Comparison of ENCODE assay signal across 26 cellular contexts in the genomic region with DNA sequence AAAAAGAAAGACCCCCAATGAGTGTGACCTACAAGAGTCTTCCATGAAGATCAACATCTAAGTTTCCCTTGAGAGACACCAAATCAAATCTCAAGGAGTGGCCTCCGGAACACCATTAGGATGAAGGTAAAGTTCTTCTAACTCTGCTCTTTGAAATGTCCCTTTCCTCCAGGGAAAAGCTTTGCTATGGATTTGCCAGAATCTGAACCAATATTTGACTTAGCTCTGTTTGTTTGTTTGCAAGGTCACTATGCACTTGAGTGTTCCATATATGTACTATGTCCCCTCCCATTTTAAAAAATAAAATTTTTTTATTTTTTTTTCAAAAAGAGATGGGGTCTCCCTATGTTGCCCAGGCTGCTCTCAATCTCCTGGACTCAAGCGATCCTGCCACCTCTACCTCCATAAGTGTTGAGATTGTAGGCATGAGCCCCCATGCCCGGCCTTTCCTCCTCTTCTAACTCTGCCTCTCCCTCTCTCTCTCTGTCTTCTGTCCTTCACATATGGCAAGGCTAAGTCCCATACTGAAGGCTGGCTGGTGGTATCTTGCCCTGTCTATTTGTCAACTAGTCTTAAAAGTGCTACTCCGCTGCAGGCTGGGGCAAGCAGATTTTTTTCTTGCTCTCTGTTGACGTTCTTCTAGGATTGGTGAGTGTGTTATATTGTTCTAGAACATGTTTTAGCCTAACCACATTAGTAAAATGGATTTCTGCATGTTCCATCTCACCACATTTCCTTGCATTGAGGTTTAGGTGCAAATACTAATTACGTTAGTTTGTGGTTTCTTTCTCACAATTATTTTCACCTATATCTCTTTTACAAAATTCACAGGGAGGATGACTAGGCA.
DNase-seq lines count a peak whose midpoint lies in the region; ATAC-seq and TF ChIP-seq lines count a peak whose summit lies in the region.
"Had no signal": no experiment of that assay in that cellular context is flagged by ENCODE, and none has a peak within 500 bp of the region (broad histone marks: within the 10 kb centered on the region; RNA-seq: fewer than 3 reads in every experiment).

No MANE protein-coding gene starts in this region.

- H3K4me3 Mint-ChIP-seq in activated T-helper 2 cell treated with anti-CD3 and anti-CD28 coated beads, Interferon-gamma antibody, Interleukin-2, Interleukin-4, amounts not matched to agents 10 μg/mL and 5 μg/mL and 100 μg/mL, durations not matched to agents 14 hours and 24 hours and 36 hours (ENCODE audit: low read depth): no peak overlapping the region
- H3K4me3 Mint-ChIP-seq: B cell; CD8-positive, alpha-beta T cell; IgD-negative memory B cell had no signal

- H3K36me3 ChIP-seq in mammary epithelial cell (ENCODE audit: insufficient read depth, low read length): no peaks in the 10 kb centered on the region
- H3K36me3 ChIP-seq in breast epithelium: no peaks in the 10 kb centered on the region
- no peaks in the 10 kb centered on the region for H3K36me3 ChIP-seq in esophagus muscularis mucosa
- H3K36me3 ChIP-seq: SJCRH30 had no signal

- H3K4me1 ChIP-seq in mammary epithelial cell (ENCODE audit: insufficient read depth, low read length) (no peaks in the 10 kb centered on the region), breast epithelium (no peaks in the 10 kb centered on the region), esophagus muscularis mucosa (no peaks in the 10 kb centered on the region)
- H3K4me1 ChIP-seq: SJCRH30 had no signal

- H3K9me3 Mint-ChIP-seq in activated T-helper 2 cell treated with anti-CD3 and anti-CD28 coated beads, Interferon-gamma antibody, Interleukin-2, Interleukin-4, amounts not matched to agents 10 μg/mL and 5 μg/mL and 100 μg/mL, durations not matched to agents 14 hours and 24 hours and 36 hours: no peaks in the 10 kb centered on the region
- H3K9me3 Mint-ChIP-seq: CD8-positive, alpha-beta T cell; IgD-negative memory B cell had no signal

- H3K27me3 ChIP-seq in mammary epithelial cell (ENCODE audit: insufficient read depth, low read length) (no peaks in the 10 kb centered on the region), breast epithelium (no peaks in the 10 kb centered on the region), esophagus muscularis mucosa (no peaks in the 10 kb centered on the region)
- H3K27me3 ChIP-seq: SJCRH30 had no signal

- intact Hi-C loops in mammary epithelial cell (cut with micrococcal nuclease): no loop called here
- intact Hi-C loops in breast epithelium (cut with DNase I; ENCODE audit: low total_unique reads): no loop called here
- intact Hi-C loops in activated T-helper 2 cell treated with anti-CD3 and anti-CD28 coated beads, Interferon-gamma antibody, Interleukin-2, Interleukin-4, amounts not matched to agents 10 μg/mL and 5 μg/mL and 100 μg/mL, durations not matched to agents 14 hours and 24 hours and 36 hours (cut with micrococcal nuclease): loop anchor here (1.0 kb wide), 1 partner anchor 9 kb away; no protein-coding TSS in a partner anchor
- intact Hi-C loops in esophagus muscularis mucosa (cut with DNase I): no loop called here
- intact Hi-C loops in head of caudate nucleus (cut with DNase I): no loop called here

- H3K4me3 ChIP-seq in mammary epithelial cell (replicated peaks in 1 of 3; ENCODE audit: insufficient read depth in 1 of 3, low read depth in 2 of 3, low read length in 3 of 3) (no peak overlapping the region), breast epithelium (no peak overlapping the region), esophagus muscularis mucosa (no peak overlapping the region)
- H3K4me3 ChIP-seq: SJCRH30 had no signal

- BruUV-seq in mammary epithelial cell (replicated peaks; lab: Mats Ljungman, UMichigan): no TSS peak

- in situ Hi-C loops in mammary epithelial cell (cut with MboI; ENCODE audit: low sequenced_read_pairs in 2 of 2): no loop called here

- no peak overlapping the region for H3K4me2 ChIP-seq in mammary epithelial cell (ENCODE audit: insufficient read depth, low read depth, low read length)

- TF ChIP-seq CTCF in mammary epithelial cell (conservative IDR thresholded peaks at IDR 0.05 in 1 of 2, IDR thresholded peaks at IDR 0.05 in 1 of 2; ENCODE audit: extremely low read depth in 1 of 2, insufficient read depth in 1 of 2, low read depth in 1 of 2, low read length in 2 of 2) (no peak), breast epithelium (IDR thresholded peaks at IDR 0.05) (no peak), esophagus muscularis mucosa (IDR thresholded peaks at IDR 0.05) (no peak)

- no peak for TF ChIP-seq EP300 in esophagus muscularis mucosa (IDR thresholded peaks at IDR 0.05)

- peak overlapping the region; percentile 24 for H3K27ac Mint-ChIP-seq in activated T-helper 2 cell treated with anti-CD3 and anti-CD28 coated beads, Interferon-gamma antibody, Interleukin-2, Interleukin-4, amounts not matched to agents 10 μg/mL and 5 μg/mL and 100 μg/mL, durations not matched to agents 14 hours and 24 hours and 36 hours
- H3K27ac Mint-ChIP-seq: B cell; CD8-positive, alpha-beta T cell; IgD-negative memory B cell had no signal

- peaks cover 11% of the 10 kb centered on the region for H3K4me1 Mint-ChIP-seq in activated T-helper 2 cell treated with anti-CD3 and anti-CD28 coated beads, Interferon-gamma antibody, Interleukin-2, Interleukin-4, amounts not matched to agents 10 μg/mL and 5 μg/mL and 100 μg/mL, durations not matched to agents 14 hours and 24 hours and 36 hours (ENCODE audit: low read depth)
- H3K4me1 Mint-ChIP-seq: B cell, IgD-negative memory B cell had no signal

- no peak for TF ChIP-seq POLR2A in breast epithelium (IDR thresholded peaks at IDR 0.05)
- no peak for TF ChIP-seq POLR2A in esophagus muscularis mucosa (IDR thresholded peaks at IDR 0.05; ENCODE audit: low read depth)

- H4K20me1 ChIP-seq in mammary epithelial cell (ENCODE audit: insufficient read depth, low read length): no peaks in the 10 kb centered on the region

- CTCF ChIA-PET in mammary epithelial cell (lab: Charles Lee; ENCODE audit: low non-redundant PET): no interaction called here

- dilution Hi-C loops in mammary epithelial cell (cut with HindIII; ENCODE audit: low sequenced_read_pairs): no loop called here

- no peak overlapping the region for H2AFZ ChIP-seq in mammary epithelial cell (ENCODE audit: low read depth, low read length)

- no peak for ATAC-seq in HG03520 (IDR thresholded peaks at IDR 0.05; ENCODE audit: unreplicated experiment)
- ATAC-seq: CD8-positive, alpha-beta T cell; PC-3; Right ventricle myocardium inferior; SK-N-SH treated with all-trans-retinoic acid at 6 μM for 48 hours had no signal

- H3K27ac ChIP-seq in mammary epithelial cell (ENCODE audit: insufficient read depth, low read depth, low read length) (no peak overlapping the region), breast epithelium (no peak overlapping the region), esophagus muscularis mucosa (replicated peaks in 1 of 4) (no peak overlapping the region)
- H3K27ac ChIP-seq: C4-2B, SJCRH30 had no signal

- H3K9me3 ChIP-seq in mammary epithelial cell (replicated peaks; ENCODE audit: insufficient read depth, low read length): no peaks in the 10 kb centered on the region
- no peaks in the 10 kb centered on the region for H3K9me3 ChIP-seq in breast epithelium
- H3K9me3 ChIP-seq in esophagus muscularis mucosa: no peaks in the 10 kb centered on the region
- H3K9me3 ChIP-seq: SJCRH30 had no signal

- no peaks in the 10 kb centered on the region for H3K79me2 ChIP-seq in mammary epithelial cell (ENCODE audit: insufficient read depth, low read length)

- no peak overlapping the region for H3K9ac ChIP-seq in mammary epithelial cell (ENCODE audit: insufficient read depth, low read length)

- H3K36me3 Mint-ChIP-seq in activated T-helper 2 cell treated with anti-CD3 and anti-CD28 coated beads, Interferon-gamma antibody, Interleukin-2, Interleukin-4, amounts not matched to agents 10 μg/mL and 5 μg/mL and 100 μg/mL, durations not matched to agents 14 hours and 24 hours and 36 hours (ENCODE audit: low read depth): no peaks in the 10 kb centered on the region
- H3K36me3 Mint-ChIP-seq: CD8-positive, alpha-beta T cell; IgD-negative memory B cell had no signal

- DNase-seq in mammary epithelial cell (peak; percentile 69), breast epithelium (ENCODE audit: low spot score in 2 of 2) (no peak), esophagus muscularis mucosa (ENCODE audit: extremely low spot score) (peak; percentile 79), NCI-H1694 treated with DMSO at 0.1 percent for 48 hours (lab: John Stamatoyannopoulos, UW) (no peak), head of caudate nucleus (no peak)
- DNase-seq in activated T-helper 2 cell treated with anti-CD3 and anti-CD28 coated beads, Interferon-gamma antibody, Interleukin-2, Interleukin-4, amounts not matched to agents 10 μg/mL and 5 μg/mL and 100 μg/mL, durations not matched to agents 14 hours and 24 hours and 36 hours (ENCODE audit: low spot score): no peak
- DNase-seq: CD8-positive, alpha-beta T cell; DMS 273 treated with DMSO at 0.1 percent for 48 hours; DND-41; HCEC 1CT; Karpas-422; NCI-H1092 treated with DMSO at 0.1 percent for 48 hours; NCI-H1436; NCI-H1930; NCI-H2107; NCI-H524; NCI-H82; NK-92 treated with Interleukin-12 subunit alpha and Interleukin-12 subunit beta, amount 100 ng/mL, for 24 hours; PC-3; SJCRH30 had no signal

- H3K27me3 Mint-ChIP-seq in activated T-helper 2 cell treated with anti-CD3 and anti-CD28 coated beads, Interferon-gamma antibody, Interleukin-2, Interleukin-4, amounts not matched to agents 10 μg/mL and 5 μg/mL and 100 μg/mL, durations not matched to agents 14 hours and 24 hours and 36 hours (ENCODE audit: low read depth): peaks cover 5% of the 10 kb centered on the region

- 61% methylated on average over 5 of the region's 6 CpGs for WGBS in mammary epithelial cell (ENCODE audit: low coverage, missing lambda C conversion rate)
- WGBS in esophagus muscularis mucosa: 86% methylated on average over 6 of the region's 6 CpGs

Comparison
In these comparisons a context has a peak if more than half of its experiments do, and no peak if none do; other contexts are left out.
1. DNase-seq: peak in mammary epithelial cell (single experiment) and esophagus muscularis mucosa (single experiment); none in breast epithelium (0 of 2), activated T-helper 2 cell treated with anti-CD3 and anti-CD28 coated beads, Interferon-gamma antibody, Interleukin-2, Interleukin-4, amounts not matched to agents 10 μg/mL and 5 μg/mL and 100 μg/mL, durations not matched to agents 14 hours and 24 hours and 36 hours (single experiment), NCI-H1694 treated with DMSO at 0.1 percent for 48 hours (single experiment) and head of caudate nucleus (0 of 42).